Comparison of ENCODE assay signal across 4 cellular contexts in the genomic region with DNA sequence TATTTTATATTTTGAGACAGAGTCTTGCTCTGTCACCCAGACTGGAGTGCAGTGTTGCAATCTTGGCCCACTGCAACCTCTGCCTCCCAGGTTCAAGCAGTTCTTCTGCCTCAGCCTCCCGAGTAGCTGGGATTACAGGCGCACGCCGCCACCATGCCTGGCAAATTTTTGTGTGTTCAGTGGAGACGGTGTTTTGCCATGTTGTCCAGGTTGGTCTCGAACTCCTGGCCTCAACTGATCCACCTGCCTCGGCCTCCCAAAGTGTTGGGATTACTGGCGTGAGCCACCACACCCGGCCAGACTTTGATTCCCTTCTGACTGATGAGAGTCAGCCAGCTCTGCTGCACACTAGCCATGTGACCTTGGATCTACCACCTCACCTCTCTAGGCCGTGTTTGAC.
DNase-seq lines count a peak whose midpoint lies in the region; ATAC-seq, FAIRE-seq and TF ChIP-seq lines count a peak whose summit lies in the region.
"Not testable (repeated sequence)": the region's sequence is repeated elsewhere in the genome, so short reads cannot be mapped to it uniquely, and the experiment has no call there.

No MANE protein-coding gene starts in this region.

- peak; percentile 64 for FAIRE-seq in HepG2 (lab: Jason Lieb, UNC)

- H3K4me3 Mint-ChIP-seq in T-helper 17 cell; natural killer cell treated with Interleukin-12 subunit alpha and Interleukin-12 subunit beta and Interleukin-15 and Interleukin-18, amount 100 ng/mL, for 72 hours: not testable (repeated sequence)

- not testable (repeated sequence) for H3K9ac ChIP-seq in HepG2 (ENCODE audit: insufficient read depth, low read depth, low read length)

- not testable (repeated sequence) for H3K9me3 ChIP-seq in T-helper 17 cell (ENCODE audit: control insufficient read depth, low read length, poor library complexity, severe bottlenecking); HepG2 (ENCODE audit: low read length)

- H3K4me1 Mint-ChIP-seq in T-helper 17 cell: peaks cover 22% of the 10 kb centered on the region
- peaks cover under 1 to 11% of the 10 kb centered on the region in 2 donors for H3K4me1 Mint-ChIP-seq in natural killer cell treated with Interleukin-12 subunit alpha and Interleukin-12 subunit beta and Interleukin-15 and Interleukin-18, amount 100 ng/mL, for 72 hours (ENCODE audit: low read depth in 2 of 2)

- H3K36me3 Mint-ChIP-seq in T-helper 17 cell (ENCODE audit: low read depth); natural killer cell treated with Interleukin-12 subunit alpha and Interleukin-12 subunit beta and Interleukin-15 and Interleukin-18, amount 100 ng/mL, for 72 hours: not testable (repeated sequence)

- not testable (repeated sequence) for TF ChIP-seq POLR2A in HepG2 (IDR thresholded peaks at IDR 0.05; ENCODE audit: insufficient read depth in 1 of 2, low read depth in 2 of 2, low read length in 2 of 2)

- BruUV-seq in HepG2 (replicated peaks; lab: Mats Ljungman, UMichigan): not testable (repeated sequence)

- in situ Hi-C loops in HepG2 (cut with HindIII; ENCODE audit: extremely low pct_ligation_motif_present, low pct_unique_long_range_greater_than_20kb): not testable (repeated sequence)

- H3K4me1 ChIP-seq in HepG2 (ENCODE audit: insufficient read depth, low read length): not testable (repeated sequence)

- H3K27ac ChIP-seq in HepG2 (ENCODE audit: extremely low read length, insufficient read depth, low read length): not testable (repeated sequence)

- H3K9me3 Mint-ChIP-seq in natural killer cell treated with Interleukin-12 subunit alpha and Interleukin-12 subunit beta and Interleukin-15 and Interleukin-18, amount 100 ng/mL, for 72 hours: not testable (repeated sequence)

- not testable (repeated sequence) for DNase-seq in T-helper 17 cell; HepG2 (ENCODE audit: low spot score)
- peak; percentile 1 for DNase-seq in natural killer cell treated with Interleukin-12 subunit alpha and Interleukin-12 subunit beta and Interleukin-15 and Interleukin-18, amount 100 ng/mL, for 72 hours (ENCODE audit: low spot score)
- DNase-seq in posterior vena cava (ENCODE audit: low spot score): peak; percentile 62

- not testable (repeated sequence) for H4K20me1 ChIP-seq in HepG2 (ENCODE audit: insufficient read depth, low read length)

- H3K4me2 ChIP-seq in HepG2 (ENCODE audit: low read depth, low read length): not testable (repeated sequence)

- not testable (repeated sequence) for H3K4me3 ChIP-seq in HepG2 (replicated peaks in 1 of 3; ENCODE audit: insufficient read depth in 1 of 3, low read depth in 2 of 3, low read length in 3 of 3)

- intact Hi-C loops in HepG2 (cut with micrococcal nuclease; ENCODE audit: unreplicated experiment); posterior vena cava (cut with DNase I): not testable (repeated sequence)

- not testable (repeated sequence) for H3K79me2 ChIP-seq in HepG2 (ENCODE audit: insufficient read depth, low read length)

- ATAC-seq in T-helper 17 cell; HepG2; natural killer cell treated with Interleukin-12 subunit alpha and Interleukin-12 subunit beta and Interleukin-15 and Interleukin-18, amount 100 ng/mL, for 72 hours: not testable (repeated sequence)

- not testable (repeated sequence) for H3K27me3 Mint-ChIP-seq in T-helper 17 cell; natural killer cell treated with Interleukin-12 subunit alpha and Interleukin-12 subunit beta and Interleukin-15 and Interleukin-18, amount 100 ng/mL, for 72 hours

- H2AFZ ChIP-seq in HepG2 (ENCODE audit: low read length): not testable (repeated sequence)

- CTCF ChIA-PET in HepG2 (lab: Yijun Ruan, JAX; ENCODE audit: low intra/inter-chr PET ratio, low total read pairs): not testable (repeated sequence)

- not testable (repeated sequence) for H3K36me3 ChIP-seq in HepG2 (replicated peaks in 1 of 2; ENCODE audit: control insufficient read depth in 1 of 2, insufficient read depth in 2 of 2, low read length in 2 of 2)

- not testable (repeated sequence) for TF ChIP-seq RAD21 in HepG2 (CRISPR knock-in tag; IDR thresholded peaks at IDR 0.05)

- H3K27ac Mint-ChIP-seq in T-helper 17 cell: peak overlapping the region; percentile 85
- not testable (repeated sequence) for H3K27ac Mint-ChIP-seq in natural killer cell treated with Interleukin-12 subunit alpha and Interleukin-12 subunit beta and Interleukin-15 and Interleukin-18, amount 100 ng/mL, for 72 hours

- 82% methylated on average over 10 of the region's 10 CpGs for WGBS in HepG2 (ENCODE audit: low lambda C conversion rate)

- TF ChIP-seq CTCF in HepG2 (CRISPR knock-in tag; IDR thresholded peaks at IDR 0.05): not testable (repeated sequence)

- POLR2A ChIA-PET in HepG2 (lab: Yijun Ruan, JAX): interaction anchor here (0.6 to 0.8 kb wide), 2 partner anchors 23 to 47 kb away, joined by 3 read pairs; no protein-coding TSS in a partner anchor

- not testable (repeated sequence) for TF ChIP-seq EP300 in HepG2 (IDR thresholded peaks at IDR 0.05; ENCODE audit: low read depth in 2 of 2, low read length in 2 of 2); HepG2 (CRISPR knock-in tag; IDR thresholded peaks at IDR 0.05; ENCODE audit: borderline replicate concordance)

- not testable (repeated sequence) for H3K27me3 ChIP-seq in HepG2 (ENCODE audit: control insufficient read depth in 1 of 2, insufficient read depth in 2 of 2, low read length in 2 of 2)

TF ChIP-seq in HepG2, 621 proteins besides CTCF, POLR2A, EP300 and RAD21:
- peak; percentile 71 for TF ChIP-seq ZNF460 (CRISPR knock-in tag; IDR thresholded peaks at IDR 0.05; ENCODE audit: borderline replicate concordance)
